Comparison of ENCODE assay signal across 8 cellular contexts in genomic region chr18:13725566-13726227, GRCh38. TPM values are rescaled to one million over a fixed set of nuclear protein-coding genes. Genes with fewer than 3 reads are reported as not detected.
A peak's percentile ranks its signal among the peaks of the same experiment; 100 is the strongest.
DNase-seq lines count a peak whose midpoint lies in the region; ATAC-seq lines count a peak whose summit lies in the region.

No MANE protein-coding gene starts in this region.

- H3K36me3 ChIP-seq in iPS DF 6.9 (ENCODE audit: control insufficient read depth, insufficient read depth, low read length) (no peaks in the 10 kb centered on the region), skeletal muscle tissue (ENCODE audit: control insufficient read depth in 3 of 3, insufficient read depth in 3 of 3, low read length in 3 of 3) (no peaks in the 10 kb centered on the region)

- peak; percentile 1 for ATAC-seq in HG03095 (IDR thresholded peaks at IDR 0.05; ENCODE audit: unreplicated experiment)
- no peak for ATAC-seq in activated T-cell treated with anti-CD3 and anti-CD28 coated beads, Interleukin-2, amount 50 U/mL, for 72 hours (replicated peaks in 1 of 2)
- ATAC-seq in GM18873 (IDR thresholded peaks at IDR 0.05; ENCODE audit: low FRiP score, unreplicated experiment) = no peak

- no peaks in the 10 kb centered on the region for H3K9me3 ChIP-seq in iPS DF 6.9 (ENCODE audit: control insufficient read depth, insufficient read depth, low read length)
- H3K9me3 ChIP-seq in skeletal muscle tissue (ENCODE audit: control insufficient read depth in 3 of 3, low read length in 3 of 3) = no peaks in the 10 kb centered on the region

- H3K4me3 Mint-ChIP-seq in activated T-cell treated with anti-CD3 and anti-CD28 coated beads, Interleukin-2, amount 50 U/mL, for 72 hours = peak overlapping the region; percentile 85 to 95

- H3K27ac Mint-ChIP-seq in activated T-cell treated with anti-CD3 and anti-CD28 coated beads, Interleukin-2, amount 50 U/mL, for 72 hours = peak overlapping the region; percentile 54

- H3K9me3 Mint-ChIP-seq in activated T-cell treated with anti-CD3 and anti-CD28 coated beads, Interleukin-2, amount 50 U/mL, for 72 hours = no peaks in the 10 kb centered on the region

- H3K27me3 ChIP-seq in iPS DF 6.9 (ENCODE audit: control insufficient read depth, insufficient read depth, low read length) (no peaks in the 10 kb centered on the region), skeletal muscle tissue (ENCODE audit: control insufficient read depth in 3 of 3, insufficient read depth in 3 of 3, low read length in 3 of 3) (no peaks in the 10 kb centered on the region)

- peak overlapping the region; percentile 73 to 94 (median 88) for H3K9ac ChIP-seq in skeletal muscle tissue (ENCODE audit: low read depth in 1 of 3, low read length in 3 of 3)

- H3K4me3 ChIP-seq in iPS DF 6.9 (ENCODE audit: low read length) = peak overlapping the region; percentile 84; the same call in 1 of the 2 replicates
- peak overlapping the region; percentile 91 to 99 (median 98) for H3K4me3 ChIP-seq in skeletal muscle tissue (ENCODE audit: low read length in 3 of 3)

- H3K4me1 ChIP-seq in iPS DF 6.9 (ENCODE audit: control insufficient read depth, insufficient read depth, low read length) (no peaks in the 10 kb centered on the region), skeletal muscle tissue (ENCODE audit: control insufficient read depth in 3 of 3, insufficient read depth in 3 of 3, low read length in 3 of 3) (peaks cover 12 to 24% (median 19%) of the 10 kb centered on the region in 3 donors)

- H3K36me3 Mint-ChIP-seq in activated T-cell treated with anti-CD3 and anti-CD28 coated beads, Interleukin-2, amount 50 U/mL, for 72 hours (ENCODE audit: insufficient read depth in 2 of 2) = peaks cover 5 to 9% of the 10 kb centered on the region in 2 donors

- H3K27ac ChIP-seq in iPS DF 6.9 (ENCODE audit: low read length) (no peak overlapping the region), skeletal muscle tissue (ENCODE audit: low read depth, low read length) (peak overlapping the region; percentile 99)

- DNase-seq in NCI-H146 treated with DMSO at 0.1 percent for 48 hours (lab: John Stamatoyannopoulos, UW; ENCODE audit: unreplicated experiment) (peak; percentile 64), NCI-H146 (lab: John Stamatoyannopoulos, UW) (no peak), iPS DF 6.9 (ENCODE audit: low read depth, low spot score) (no peak), D341Med (ENCODE audit: low spot score) (no peak)
- DNase-seq in activated T-cell treated with anti-CD3 and anti-CD28 coated beads, Interleukin-2, amount 50 U/mL, for 72 hours = no peak

- H3K27me3 Mint-ChIP-seq in activated T-cell treated with anti-CD3 and anti-CD28 coated beads, Interleukin-2, amount 50 U/mL, for 72 hours (ENCODE audit: low read depth) = no peaks in the 10 kb centered on the region

- peaks cover 70% of the 10 kb centered on the region for H3K4me1 Mint-ChIP-seq in activated T-cell treated with anti-CD3 and anti-CD28 coated beads, Interleukin-2, amount 50 U/mL, for 72 hours (ENCODE audit: low read depth)

- no CpG with 5 or more reads among the region's 34 CpGs for WGBS in iPS DF 6.9 (ENCODE audit: insufficient coverage, insufficient read length)

RNA-seq across cellular contexts. Expression of gene FAM210A, which starts 0.7 kb away (rescaled TPM):
- total RNA-seq in activated T-cell treated with anti-CD3 and anti-CD28 coated beads, Interleukin-2, amount 50 U/mL, for 72 hours = 10 to 100 TPM; 20.3 to 20.5 TPM
- total RNA-seq in skeletal muscle tissue = 19.8 TPM

RNA-seq across cellular contexts. Expression of gene RNMT, which starts 0.8 kb away (rescaled TPM):
- 10 to 100 TPM; 37.8 to 48.5 TPM for total RNA-seq in activated T-cell treated with anti-CD3 and anti-CD28 coated beads, Interleukin-2, amount 50 U/mL, for 72 hours
- total RNA-seq in skeletal muscle tissue = 17.2 TPM
